20 cellular contexts compared by ENCODE assay signal in genomic region chr5:170630226-170630625, GRCh38.
"Had no signal": no experiment of that assay in that cellular context is flagged by ENCODE, and none has a peak within 500 bp of the region (broad histone marks: within the 10 kb centered on the region; RNA-seq: fewer than 3 reads in every experiment).

No MANE protein-coding gene starts in this region.

- H3K36me3 Mint-ChIP-seq: immature natural killer cell; memory B cell; natural killer cell treated with Interleukin-12 subunit alpha and Interleukin-12 subunit beta and Interleukin-15 and Interleukin-18, amount 100 ng/mL, for 72 hours had no signal

- H3K4me3 Mint-ChIP-seq: dendritic cell treated with granulocyte-macrophage colony-stimulating factor and Interleukin-4, amounts not matched to agents 40 ng/mL and 50 ng/mL, for 4 days; effector memory CD8-positive, alpha-beta T cell; immature natural killer cell; memory B cell; natural killer cell treated with Interleukin-12 subunit alpha and Interleukin-12 subunit beta and Interleukin-15 and Interleukin-18, amount 100 ng/mL, for 72 hours had no signal

- FAIRE-seq: colon, kidney had no signal

- H3K27me3 ChIP-seq: stomach had no signal

- H3K4me1 ChIP-seq: psoas muscle had no signal

- H3K9me3 ChIP-seq: esophagus squamous epithelium, gastroesophageal sphincter, left ventricle myocardium inferior, lower lobe of right lung, psoas muscle, right lobe of liver, stomach had no signal

- H3K27ac Mint-ChIP-seq: dendritic cell treated with granulocyte-macrophage colony-stimulating factor and Interleukin-4, amounts not matched to agents 40 ng/mL and 50 ng/mL, for 4 days; effector memory CD8-positive, alpha-beta T cell; immature natural killer cell; memory B cell; natural killer cell treated with Interleukin-12 subunit alpha and Interleukin-12 subunit beta and Interleukin-15 and Interleukin-18, amount 100 ng/mL, for 72 hours had no signal

- H3K4me3 ChIP-seq: esophagus squamous epithelium, gastroesophageal sphincter, left ventricle myocardium inferior, lower lobe of right lung, psoas muscle, right lobe of liver, skin epidermis, stomach had no signal

- H3K36me3 ChIP-seq: esophagus squamous epithelium, gastroesophageal sphincter, left ventricle myocardium inferior, lower lobe of right lung, right lobe of liver, stomach had no signal

- DNase-seq: effector memory CD8-positive, alpha-beta T cell; esophagus squamous epithelium; foreskin fibroblast; immature natural killer cell; kidney; left cardiac atrium; left ventricle myocardium inferior; lower lobe of right lung; psoas muscle; retina; right lobe of liver; stimulated activated CD4-positive, alpha-beta T cell treated with anti-CD3 and anti-CD28 coated beads, Interleukin-12 subunit alpha, Interleukin-12 subunit beta, amount 100 ng/mL, for 4 hours; stimulated activated naive CD4-positive, alpha-beta T cell; stomach had no signal

- ATAC-seq: effector memory CD8-positive, alpha-beta T cell; gastroesophageal sphincter; lower lobe of right lung; natural killer cell treated with Interleukin-12 subunit alpha and Interleukin-12 subunit beta and Interleukin-15 and Interleukin-18, amount 100 ng/mL, for 72 hours; psoas muscle had no signal

- H3K27ac ChIP-seq: esophagus squamous epithelium, left ventricle myocardium inferior, lower lobe of right lung, psoas muscle, right lobe of liver, skin epidermis, stomach had no signal
